ENCODE assay signal across 26 cellular contexts in the genomic region with DNA sequence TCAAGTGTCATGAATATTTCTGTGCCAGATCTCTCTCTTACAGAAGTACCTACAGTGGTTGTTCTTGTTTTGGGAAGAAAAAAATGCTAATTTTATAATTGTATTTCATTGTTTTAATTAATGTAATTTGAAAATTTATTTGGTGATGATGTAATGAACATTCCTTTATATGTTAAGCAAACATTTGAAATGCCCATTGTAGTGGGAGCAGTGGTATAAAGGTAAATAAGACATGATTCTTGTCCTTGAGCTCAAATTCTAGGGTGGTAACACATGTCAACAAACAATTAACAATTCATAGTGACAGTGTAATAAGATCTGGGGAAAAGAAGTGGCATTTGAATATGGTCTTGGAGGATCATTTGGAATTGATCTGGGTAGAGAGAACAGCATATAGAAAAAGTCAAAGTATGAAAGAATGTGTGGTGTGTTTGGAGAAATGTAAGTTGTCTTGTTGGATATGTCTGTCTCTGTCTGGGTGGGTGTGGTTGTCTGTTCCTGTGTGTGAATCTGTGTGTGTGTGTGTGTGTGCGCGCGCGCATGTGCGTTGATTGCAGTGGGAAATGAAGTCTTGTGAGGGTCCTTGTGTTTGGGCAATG. TPM values are rescaled to one million over a fixed set of nuclear protein-coding genes. Genes with fewer than 3 reads are reported as not detected.
DNase-seq lines count a peak whose midpoint lies in the region; ATAC-seq and TF ChIP-seq lines count a peak whose summit lies in the region.
"Had no signal": no experiment of that assay in that cellular context is flagged by ENCODE, and none has a peak within 500 bp of the region (broad histone marks: within the 10 kb centered on the region; RNA-seq: fewer than 3 reads in every experiment).

No MANE protein-coding gene starts in this region.

- no peaks in the 10 kb centered on the region for H3K9me3 Mint-ChIP-seq in MCF 10A (ENCODE audit: unreplicated experiment)
- H3K9me3 Mint-ChIP-seq in endothelial cell (ENCODE audit: unreplicated experiment) = no peaks in the 10 kb centered on the region
- H3K9me3 Mint-ChIP-seq: activated CD4-positive, alpha-beta T cell treated with anti-CD3 and anti-CD28 coated beads, Interleukin-2, amount 10 ng/mL, durations not matched to agents 24 days and 14 days; memory B cell had no signal

- no peak for ATAC-seq in gastroesophageal sphincter
- ATAC-seq: left lobe of liver; Panc1; right cardiac atrium; stimulated activated naive CD8-positive, alpha-beta T cell treated with anti-CD3 and anti-CD28 coated beads, Interleukin-15, Interleukin-2, amounts not matched to agents 100 U/mL and 50 U/mL, for 24 hours had no signal

- TF ChIP-seq CTCF in MCF 10A (IDR thresholded peaks at IDR 0.05; ENCODE audit: unreplicated experiment) (no peak), breast epithelium (IDR thresholded peaks at IDR 0.05) (no peak), endothelial cell (IDR thresholded peaks at IDR 0.05; ENCODE audit: unreplicated experiment) (no peak), gastroesophageal sphincter (IDR thresholded peaks at IDR 0.05) (no peak)

- peaks cover 36% of the 10 kb centered on the region for H3K4me1 Mint-ChIP-seq in MCF 10A (ENCODE audit: insufficient read depth, unreplicated experiment)
- H3K4me1 Mint-ChIP-seq in endothelial cell (ENCODE audit: unreplicated experiment) = peaks cover 21% of the 10 kb centered on the region

- H3K27me3 ChIP-seq in breast epithelium = no peaks in the 10 kb centered on the region
- no peaks in the 10 kb centered on the region for H3K27me3 ChIP-seq in gastroesophageal sphincter
- H3K27me3 ChIP-seq: brain microvascular endothelial cell, neutrophil had no signal

- H3K4me3 ChIP-seq in breast epithelium (no peak overlapping the region), gastroesophageal sphincter (no peak overlapping the region)

- POLR2A ChIA-PET in MCF 10A (lab: Yijun Ruan, JAX) = interaction anchor here (1.2 to 2.2 kb wide), 5 partner anchors 11 to 331 kb away, joined by 3 to 7 read pairs (median 5); no protein-coding TSS in a partner anchor

- CTCF ChIA-PET in MCF 10A (lab: Yijun Ruan, JAX) = interaction anchor here (0.7 to 1.6 kb wide), 2 partner anchors 13 to 32 kb away, joined by 3 to 5 read pairs; no protein-coding TSS in a partner anchor

- H3K4me1 ChIP-seq in breast epithelium (no peaks in the 10 kb centered on the region), gastroesophageal sphincter (peaks cover 0 to 37% (median 8%) of the 10 kb centered on the region in 3 donors)

- intact Hi-C loops in MCF 10A (cut with micrococcal nuclease) (no loop called here), breast epithelium (cut with DNase I; ENCODE audit: low total_unique reads) (no loop called here)

- no peaks in the 10 kb centered on the region for H3K9me3 ChIP-seq in breast epithelium
- H3K9me3 ChIP-seq in gastroesophageal sphincter = no peaks in the 10 kb centered on the region
- H3K9me3 ChIP-seq: neutrophil had no signal

- no peak for DNase-seq in MCF 10A (ENCODE audit: unreplicated experiment)
- DNase-seq in breast epithelium (ENCODE audit: low spot score in 2 of 2) = no peak
- peak; percentile 38 for DNase-seq in NCI-H2029 treated with DMSO at 0.1 percent for 48 hours (lab: John Stamatoyannopoulos, UW)
- DNase-seq in endothelial cell (ENCODE audit: low spot score) = no peak
- DNase-seq in SKM-1 treated with dmso at 0.1 percent for 144 hours (lab: John Stamatoyannopoulos, UW; ENCODE audit: unreplicated experiment) = no peak
- no peak for DNase-seq in NCI-H1694 treated with DMSO at 0.1 percent for 48 hours (lab: John Stamatoyannopoulos, UW)
- no peak for DNase-seq in DMS153 (lab: John Stamatoyannopoulos, UW)
- DNase-seq: activated CD4-positive, alpha-beta T cell treated with anti-CD3 and anti-CD28 coated beads, Interleukin-2, amount 10 ng/mL, durations not matched to agents 24 days and 14 days; activated T-cell treated with anti-CD3 and anti-CD28 coated beads, Interleukin-2, amount 50 U/mL, for 1 hour; brain microvascular endothelial cell; hippocampal formation; KG1; MM.1S; NCI-H2081 treated with DMSO at 0.1 percent for 48 hours; NCI-H345; posterior cingulate gyrus; right cardiac atrium; SHP77; stimulated activated CD4-positive, alpha-beta T cell treated with anti-CD3 and anti-CD28 coated beads, Interleukin-1b, Interleukin-23, amount 100 ng/mL, for 48 hours; stimulated activated naive CD8-positive, alpha-beta T cell treated with anti-CD3 and anti-CD28 coated beads, Interleukin-15, Interleukin-2, amounts not matched to agents 100 U/mL and 50 U/mL, for 24 hours had no signal

- H3K27ac Mint-ChIP-seq in MCF 10A (ENCODE audit: low read depth, unreplicated experiment) = peak overlapping the region; percentile 89
- peak overlapping the region; percentile 2 for H3K27ac Mint-ChIP-seq in endothelial cell (ENCODE audit: unreplicated experiment)
- H3K27ac Mint-ChIP-seq: activated CD4-positive, alpha-beta T cell treated with anti-CD3 and anti-CD28 coated beads, Interleukin-2, amount 10 ng/mL, durations not matched to agents 24 days and 14 days; memory B cell had no signal

- no peak for TF ChIP-seq EP300 in gastroesophageal sphincter (IDR thresholded peaks at IDR 0.05)

- H3K27ac ChIP-seq in breast epithelium (no peak overlapping the region), gastroesophageal sphincter (no peak overlapping the region)
- H3K27ac ChIP-seq: brain microvascular endothelial cell, neutrophil had no signal

- H3K36me3 ChIP-seq in breast epithelium = no peaks in the 10 kb centered on the region
- H3K36me3 ChIP-seq in gastroesophageal sphincter = no peaks in the 10 kb centered on the region
- H3K36me3 ChIP-seq: brain microvascular endothelial cell, neutrophil had no signal

- H3K27me3 Mint-ChIP-seq in MCF 10A (ENCODE audit: insufficient read depth, unreplicated experiment) (no peaks in the 10 kb centered on the region), endothelial cell (ENCODE audit: unreplicated experiment) (no peaks in the 10 kb centered on the region)
- H3K27me3 Mint-ChIP-seq: activated CD4-positive, alpha-beta T cell treated with anti-CD3 and anti-CD28 coated beads, Interleukin-2, amount 10 ng/mL, durations not matched to agents 24 days and 14 days; memory B cell had no signal

- TF ChIP-seq POLR2A in breast epithelium (IDR thresholded peaks at IDR 0.05) (no peak), gastroesophageal sphincter (IDR thresholded peaks at IDR 0.05) (no peak)

- 84 to 89% methylated on average over 5 of the region's 5 CpGs for WGBS in gastroesophageal sphincter (ENCODE audit: low coverage in 1 of 2), 2 donors

- H3K36me3 Mint-ChIP-seq in MCF 10A (ENCODE audit: insufficient read depth, unreplicated experiment) (no peaks in the 10 kb centered on the region), endothelial cell (ENCODE audit: low read depth, unreplicated experiment) (no peaks in the 10 kb centered on the region)

- BruUV-seq in MCF 10A (replicated peaks; lab: Mats Ljungman, UMichigan) = no TSS peak

- H3K4me3 Mint-ChIP-seq in MCF 10A (ENCODE audit: unreplicated experiment) (no peak overlapping the region), endothelial cell (ENCODE audit: unreplicated experiment) (no peak overlapping the region)
- H3K4me3 Mint-ChIP-seq: activated CD4-positive, alpha-beta T cell treated with anti-CD3 and anti-CD28 coated beads, Interleukin-2, amount 10 ng/mL, durations not matched to agents 24 days and 14 days; CD14-positive monocyte; memory B cell had no signal

RNA-seq across cellular contexts. Expression of a gene that starts 5.8 kb away (rescaled TPM):
- total RNA-seq in MCF 10A (2022) (21.1 and 27.2 TPM in 2 replicates), breast epithelium (10 to 100 TPM; 29.1 to 49.6 (median 38.7) TPM), endothelial cell (ENCODE audit: unreplicated experiment) (51.0 TPM), gastroesophageal sphincter (10 to 100 TPM; 15.6 to 50.1 (median 30.7) TPM)
